33 cellular contexts compared by ENCODE assay signal in genomic region chr14:96224480-96225096, GRCh38. TPM values are rescaled to one million over a fixed set of nuclear protein-coding genes. Genes with fewer than 3 reads are reported as not detected.
A peak's percentile ranks its signal among the peaks of the same experiment; 100 is the strongest.
DNase-seq lines count a peak whose midpoint lies in the region; ATAC-seq and TF ChIP-seq lines count a peak whose summit lies in the region.
"Had no signal": no experiment of that assay in that cellular context is flagged by ENCODE, and none has a peak within 500 bp of the region (broad histone marks: within the 10 kb centered on the region; RNA-seq: fewer than 3 reads in every experiment).

No MANE protein-coding gene starts in this region.

- TF ChIP-seq POLR2A in uterus (IDR thresholded peaks at IDR 0.05), result no peak

- H3K27me3 ChIP-seq in trophoblast cell (ENCODE audit: insufficient read depth, low read length) (no peaks in the 10 kb centered on the region), uterus (no peaks in the 10 kb centered on the region)
- H3K27me3 ChIP-seq: adrenal gland, gastrocnemius medialis had no signal

- no peaks in the 10 kb centered on the region for H3K4me1 Mint-ChIP-seq in immature natural killer cell
- H3K4me1 Mint-ChIP-seq: CD4-positive, CD25-positive, alpha-beta regulatory T cell; stimulated activated memory B cell treated with anti-CD40 and anti-IgM and Interleukin-4, amounts not matched to agents 10 μg/mL and 1 μg/mL and 100 μg/mL, for 72 hours had no signal

- H3K14ac ChIP-seq in trophoblast cell (ENCODE audit: low read length), result peak overlapping the region; percentile 62

- H4K12ac ChIP-seq in trophoblast cell (ENCODE audit: low read depth, low read length), result no peak overlapping the region

- ATAC-seq in Right ventricle myocardium superior (ENCODE audit: poor library complexity) (peak; percentile 12), Right ventricle myocardium inferior (no peak), esophagus mucosa (peak; percentile 92), GM19455 (IDR thresholded peaks at IDR 0.05; ENCODE audit: unreplicated experiment) (no peak)
- ATAC-seq: gastrocnemius medialis; left ventricle myocardium superior; natural killer cell treated with Interleukin-12 subunit alpha and Interleukin-12 subunit beta and Interleukin-15 and Interleukin-18, amount 100 ng/mL, for 72 hours; stimulated activated memory B cell treated with anti-CD40 and anti-IgM and Interleukin-4, amounts not matched to agents 10 μg/mL and 1 μg/mL and 100 μg/mL, for 72 hours had no signal

- no peaks in the 10 kb centered on the region for H3K36me3 Mint-ChIP-seq in immature natural killer cell
- H3K36me3 Mint-ChIP-seq: CD4-positive, CD25-positive, alpha-beta regulatory T cell; natural killer cell treated with Interleukin-12 subunit alpha and Interleukin-12 subunit beta and Interleukin-15 and Interleukin-18, amount 100 ng/mL, for 72 hours; stimulated activated memory B cell treated with anti-CD40 and anti-IgM and Interleukin-4, amounts not matched to agents 10 μg/mL and 1 μg/mL and 100 μg/mL, for 72 hours had no signal

- H2BK120ac ChIP-seq in trophoblast cell (ENCODE audit: insufficient read depth, low read length, poor library complexity), result peak overlapping the region; percentile 40

- H3K4me1 ChIP-seq in trophoblast cell (ENCODE audit: control insufficient read depth in 1 of 2, insufficient read depth in 2 of 2, low read length in 2 of 2) (peaks cover 13 to 16% of the 10 kb centered on the region in 2 experiments), uterus (no peaks in the 10 kb centered on the region)
- H3K4me1 ChIP-seq: adrenal gland, gastrocnemius medialis had no signal

- DNase-seq in Right ventricle myocardium superior, result no peak
- no peak for DNase-seq in Right ventricle myocardium inferior (ENCODE audit: missing footprints)
- DNase-seq in trophoblast cell, result peak; percentile 36 to 56
- DNase-seq in uterus, result no peak
- no peak for DNase-seq in immature natural killer cell
- DNase-seq in cortex of kidney (lab: John Stamatoyannopoulos, UW), result no peak
- DNase-seq: activated CD4-positive, alpha-beta T cell treated with anti-CD3 and anti-CD28 coated beads, Interleukin-2, amount 50 U/mL, for 48 hours; activated naive CD4-positive, alpha-beta T cell treated with anti-CD3 and anti-CD28 coated beads for 36 hours; adrenal gland; CD4-positive, CD25-positive, alpha-beta regulatory T cell; effector CD4-positive, alpha-beta T cell; erythroblast; gastrocnemius medialis; hippocampal formation; left ventricle myocardium superior; NCI-H1092; NCI-H1694 treated with DMSO at 0.1 percent for 48 hours; NCI-H2171 treated with DMSO at 0.1 percent for 48 hours; NCI-H524; PC-3; stimulated activated CD4-positive, alpha-beta T cell treated with anti-CD3 and anti-CD28 coated beads, Interleukin-4, amount 100 ng/mL, for 4 hours; SW 1271 had no signal

- peak overlapping the region; percentile 62 for H3K18ac ChIP-seq in trophoblast cell (ENCODE audit: low read length)

- H3K36me3 ChIP-seq in trophoblast cell (ENCODE audit: control insufficient read depth in 1 of 2, insufficient read depth in 2 of 2, low read length in 2 of 2) (peaks cover 14 to 18% of the 10 kb centered on the region in 2 experiments), uterus (no peaks in the 10 kb centered on the region)
- H3K36me3 ChIP-seq: adrenal gland, gastrocnemius medialis had no signal

- no peak overlapping the region for H3K9ac ChIP-seq in trophoblast cell (ENCODE audit: low read length)

- no peak for TF ChIP-seq CTCF in uterus (IDR thresholded peaks at IDR 0.05)

- H2BK12ac ChIP-seq in trophoblast cell (ENCODE audit: low read length), result peak overlapping the region; percentile 60

- peaks cover 5% of the 10 kb centered on the region for H3K9me3 ChIP-seq in trophoblast cell (ENCODE audit: insufficient read depth, low read depth, low read length)
- no peaks in the 10 kb centered on the region for H3K9me3 ChIP-seq in uterus
- H3K9me3 ChIP-seq: adrenal gland, gastrocnemius medialis had no signal

- peak overlapping the region; percentile 12 for H3K4ac ChIP-seq in trophoblast cell (ENCODE audit: low read depth, low read length)

- H3K23ac ChIP-seq in trophoblast cell (ENCODE audit: low read length), result no peak overlapping the region

- H3K79me2 ChIP-seq in trophoblast cell (ENCODE audit: control insufficient read depth, insufficient read depth, low read length, poor library complexity), result no peaks in the 10 kb centered on the region

- H3K27ac Mint-ChIP-seq in immature natural killer cell, result no peak overlapping the region
- H3K27ac Mint-ChIP-seq: activated naive CD4-positive, alpha-beta T cell treated with anti-CD3 and anti-CD28 coated beads for 36 hours; activated T-helper 1 cell treated with anti-CD3 and anti-CD28 coated beads, Interleukin-12 subunit alpha, Interleukin-12 subunit beta, Interleukin-2, Interleukin-4 antibody, amounts not matched to agents 30 ng/mL and 10 ng/mL and 1 ng/mL, durations not matched to agents 14 hours and 24 hours and 36 hours; natural killer cell treated with Interleukin-12 subunit alpha and Interleukin-12 subunit beta and Interleukin-15 and Interleukin-18, amount 100 ng/mL, for 72 hours; stimulated activated memory B cell treated with anti-CD40 and anti-IgM and Interleukin-4, amounts not matched to agents 10 μg/mL and 1 μg/mL and 100 μg/mL, for 72 hours; WTC11 had no signal

- H3K27me3 Mint-ChIP-seq in immature natural killer cell (ENCODE audit: low read depth in 3 of 3), result peaks cover 0 to 13% (median 7%) of the 10 kb centered on the region in 3 donors

- peaks cover 9% of the 10 kb centered on the region for H3K79me1 ChIP-seq in trophoblast cell (ENCODE audit: low read length)

- H4K91ac ChIP-seq in trophoblast cell (ENCODE audit: low read depth, low read length), result peak overlapping the region; percentile 82

- H2AFZ ChIP-seq in trophoblast cell (ENCODE audit: insufficient read depth, low read length, poor library complexity), result no peak overlapping the region

- no CpG with 5 or more reads among the region's 8 CpGs for WGBS in trophoblast cell (ENCODE audit: extremely low coverage, insufficient coverage, insufficient read length)

- H3K4me3 ChIP-seq in trophoblast cell (ENCODE audit: low read depth, low read length), result no peak overlapping the region
- H3K4me3 ChIP-seq in uterus, result no peak overlapping the region
- H3K4me3 ChIP-seq: adrenal gland, gastrocnemius medialis had no signal

- peak overlapping the region; percentile 77 for H2BK5ac ChIP-seq in trophoblast cell (ENCODE audit: low read depth, low read length, poor library complexity)

- H3K4me2 ChIP-seq in trophoblast cell (ENCODE audit: low read length), result no peak overlapping the region

- peak overlapping the region; percentile 51 for H4K8ac ChIP-seq in trophoblast cell (ENCODE audit: low read depth, low read length)

- peak overlapping the region; percentile 57 for H2AK5ac ChIP-seq in trophoblast cell (ENCODE audit: low read length)

- intact Hi-C loops in Right ventricle myocardium superior (cut with DNase I), result no loop called here
- intact Hi-C loops in Right ventricle myocardium inferior (cut with DNase I), result no loop called here
- intact Hi-C loops in uterus (cut with DNase I; ENCODE audit: low total_unique reads), result no loop called here

- no peak overlapping the region for H3K4me3 Mint-ChIP-seq in immature natural killer cell
- H3K4me3 Mint-ChIP-seq: activated naive CD4-positive, alpha-beta T cell treated with anti-CD3 and anti-CD28 coated beads for 36 hours; activated T-helper 1 cell treated with anti-CD3 and anti-CD28 coated beads, Interleukin-12 subunit alpha, Interleukin-12 subunit beta, Interleukin-2, Interleukin-4 antibody, amounts not matched to agents 30 ng/mL and 10 ng/mL and 1 ng/mL, durations not matched to agents 14 hours and 24 hours and 36 hours; brain; CD4-positive, CD25-positive, alpha-beta regulatory T cell; natural killer cell treated with Interleukin-12 subunit alpha and Interleukin-12 subunit beta and Interleukin-15 and Interleukin-18, amount 100 ng/mL, for 72 hours; stimulated activated memory B cell treated with anti-CD40 and anti-IgM and Interleukin-4, amounts not matched to agents 10 μg/mL and 1 μg/mL and 100 μg/mL, for 72 hours; WTC11 had no signal

- H3K9me3 Mint-ChIP-seq in immature natural killer cell, result no peaks in the 10 kb centered on the region
- H3K9me3 Mint-ChIP-seq: activated T-helper 1 cell treated with anti-CD3 and anti-CD28 coated beads, Interleukin-12 subunit alpha, Interleukin-12 subunit beta, Interleukin-2, Interleukin-4 antibody, amounts not matched to agents 30 ng/mL and 10 ng/mL and 1 ng/mL, durations not matched to agents 14 hours and 24 hours and 36 hours; CD4-positive, CD25-positive, alpha-beta regulatory T cell; natural killer cell treated with Interleukin-12 subunit alpha and Interleukin-12 subunit beta and Interleukin-15 and Interleukin-18, amount 100 ng/mL, for 72 hours had no signal

- H3K27ac ChIP-seq in trophoblast cell (ENCODE audit: low read depth, low read length) (peak overlapping the region; percentile 71), uterus (peak overlapping the region; percentile 4 to 27)
- H3K27ac ChIP-seq: 22Rv1 had no signal

RNA-seq across cellular contexts. Expression of gene BDKRB2, which starts 19.9 kb away (rescaled TPM):
- total RNA-seq in Right ventricle myocardium superior (1.2 TPM), Right ventricle myocardium inferior (0.76 TPM), esophagus mucosa (22.1 TPM), uterus (10 to 100 TPM in 2 of 4 donors, 1 to 10 TPM in 2; 4.4 to 34.6 (median 11.1) TPM)
- polyA plus RNA-seq in trophoblast cell (2013), result 29.0 and 29.1 TPM in 2 replicates
- polyA plus RNA-seq in immature natural killer cell, result not detected
- total RNA-seq: activated T-helper 1 cell treated with anti-CD3 and anti-CD28 coated beads, Interleukin-12 subunit alpha, Interleukin-12 subunit beta, Interleukin-2, Interleukin-4 antibody, amounts not matched to agents 30 ng/mL and 10 ng/mL and 1 ng/mL, durations not matched to agents 14 hours and 24 hours and 36 hours; CD4-positive, CD25-positive, alpha-beta regulatory T cell; HepG2; natural killer cell treated with Interleukin-12 subunit alpha and Interleukin-12 subunit beta and Interleukin-15 and Interleukin-18, amount 100 ng/mL, for 72 hours had no signal
- polyA plus RNA-seq: CD4-positive, CD25-positive, alpha-beta regulatory T cell had no signal

RNA-seq across cellular contexts. Expression of gene BDKRB1, which starts 31.4 kb away (rescaled TPM):
- total RNA-seq in Right ventricle myocardium superior, result not detected
- total RNA-seq in Right ventricle myocardium inferior, result not detected
- total RNA-seq in esophagus mucosa, result 6.1 TPM
- 6.0 and 6.4 TPM in 2 replicates for polyA plus RNA-seq in trophoblast cell (2013)
- total RNA-seq in uterus, result 1 to 10 TPM in 1 of 4 donors, under 1 TPM in 1, not detected in 2; 0.83 to 3.7 TPM
- polyA plus RNA-seq in immature natural killer cell, result not detected
- total RNA-seq: activated naive CD4-positive, alpha-beta T cell treated with anti-CD3 and anti-CD28 coated beads for 36 hours; activated T-helper 1 cell treated with anti-CD3 and anti-CD28 coated beads, Interleukin-12 subunit alpha, Interleukin-12 subunit beta, Interleukin-2, Interleukin-4 antibody, amounts not matched to agents 30 ng/mL and 10 ng/mL and 1 ng/mL, durations not matched to agents 14 hours and 24 hours and 36 hours; CD4-positive, CD25-positive, alpha-beta regulatory T cell; chondrocyte; gastrocnemius medialis; HepG2; left ventricle myocardium superior; natural killer cell treated with Interleukin-12 subunit alpha and Interleukin-12 subunit beta and Interleukin-15 and Interleukin-18, amount 100 ng/mL, for 72 hours; temporal lobe had no signal
- polyA plus RNA-seq: CD4-positive, CD25-positive, alpha-beta regulatory T cell had no signal

Comparison
In these comparisons a context has a peak if more than half of its experiments do, and no peak if none do; other contexts are left out.
1. ATAC-seq: peak in Right ventricle myocardium superior (single experiment) and esophagus mucosa (single experiment); none in Right ventricle myocardium inferior (single experiment) and GM19455 (single experiment).
2. DNase-seq: peak in trophoblast cell (2 of 2); none in Right ventricle myocardium superior (single experiment), Right ventricle myocardium inferior (single experiment), uterus (0 of 2), immature natural killer cell (0 of 3) and cortex of kidney (single experiment).